10 cellular contexts compared by ENCODE assay signal in the genomic region with DNA sequence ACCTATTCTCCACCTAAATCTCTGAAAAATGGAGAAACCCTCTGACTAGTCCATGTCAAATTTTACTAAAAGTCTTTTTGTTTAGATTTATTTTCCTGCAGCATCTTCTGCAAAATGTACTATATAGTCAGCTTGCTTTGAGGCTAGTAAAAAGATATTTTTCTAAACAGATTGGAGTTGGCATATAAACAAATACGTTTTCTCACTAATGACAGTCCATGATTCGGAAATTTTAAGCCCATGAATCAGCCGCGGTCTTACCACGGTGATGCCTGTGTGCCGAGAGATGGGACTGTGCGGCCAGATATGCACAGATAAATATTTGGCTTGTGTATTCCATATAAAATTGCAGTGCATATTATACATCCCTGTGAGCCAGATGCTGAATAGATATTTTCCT. TPM values are rescaled to one million over a fixed set of nuclear protein-coding genes. Genes with fewer than 3 reads are reported as not detected.
DNase-seq lines count a peak whose midpoint lies in the region; ATAC-seq and TF ChIP-seq lines count a peak whose summit lies in the region.
"Had no signal": no experiment of that assay in that cellular context is flagged by ENCODE, and none has a peak within 500 bp of the region (broad histone marks: within the 10 kb centered on the region; RNA-seq: fewer than 3 reads in every experiment).

No MANE protein-coding gene starts in this region.

- H3K4me3 Mint-ChIP-seq in naive thymus-derived CD4-positive, alpha-beta T cell: peak overlapping the region in 8 of 10 donors; percentile 15 to 91 (median 87)

- intact Hi-C loops in naive thymus-derived CD4-positive, alpha-beta T cell (cut with micrococcal nuclease): loop anchor here in 1 of 2 donors (2.0 to 5.0 kb wide), 3 partner anchors 234 to 1618 kb away; a partner anchor contains a TSS
- intact Hi-C loops in left lung (cut with DNase I): no loop called here

- no peak overlapping the region for H3K9ac ChIP-seq in HUES64 (ENCODE audit: low read depth, low read length)

- H3K36me3 ChIP-seq in HUES64 (ENCODE audit: insufficient read depth, low read length) (no peaks in the 10 kb centered on the region), left lung (no peaks in the 10 kb centered on the region)
- no peaks in the 10 kb centered on the region for H3K36me3 ChIP-seq in naive thymus-derived CD4-positive, alpha-beta T cell (ENCODE audit: control insufficient read depth in 2 of 3, insufficient read depth in 3 of 3, low read length in 3 of 3)

- peaks cover 99% of the 10 kb centered on the region for H3K27me3 ChIP-seq in HUES64 (ENCODE audit: insufficient read depth, low read length)
- peaks cover 12 to 28% of the 10 kb centered on the region in 2 donors for H3K27me3 ChIP-seq in naive thymus-derived CD4-positive, alpha-beta T cell (ENCODE audit: control insufficient read depth in 2 of 2, insufficient read depth in 2 of 2, low read length in 2 of 2)
- peaks cover 75 to 100% of the 10 kb centered on the region in 2 donors for H3K27me3 ChIP-seq in left lung

- H3K4me3 ChIP-seq in HUES64 (ENCODE audit: low read length) (peak overlapping the region; percentile 42; the same call in 1 of the 2 replicates), cardiac fibroblast (replicated peaks in 1 of 2; ENCODE audit: low read depth in 2 of 2, low read length in 2 of 2) (peak overlapping the region; percentile 56 to 66), left lung (peak overlapping the region in 1 of 2 donors; percentile 41)
- H3K4me3 ChIP-seq in naive thymus-derived CD4-positive, alpha-beta T cell (ENCODE audit: low read length): no peak overlapping the region

- WGBS in HUES64: 4% methylated on average over 7 of the region's 7 CpGs

- H3K9me3 Mint-ChIP-seq in naive thymus-derived CD4-positive, alpha-beta T cell: peaks cover 0 to 5% (median 0%) of the 10 kb centered on the region in 11 donors

- CTCF ChIA-PET in naive thymus-derived CD4-positive, alpha-beta T cell (lab: Charles Lee): interaction anchor here (0.7 kb wide), 2 partner anchors 582 to 1113 kb away, joined by 3 read pairs; no protein-coding TSS in a partner anchor

- DNase-seq in AG20443 (ENCODE audit: low spot score) (peak; percentile 54), cardiac fibroblast (ENCODE audit: low read depth in 2 of 2) (peak; percentile 58 to 79), DMS153 (lab: John Stamatoyannopoulos, UW) (no peak), left lung (no peak), HUDEP-2 (lab: John Stamatoyannopoulos, UW; ENCODE audit: unreplicated experiment in 76 of 76) (no peak)
- DNase-seq in naive thymus-derived CD4-positive, alpha-beta T cell: no peak
- no peak for DNase-seq in stimulated activated CD4-positive, alpha-beta T cell treated with anti-CD3 and anti-CD28 coated beads, Interleukin-15, amount 100 ng/mL, for 24 hours
- DNase-seq: activated CD4-positive, alpha-beta T cell treated with anti-CD3 and anti-CD28 coated beads for 4 hours; NCI-H2081 treated with DMSO at 0.1 percent for 48 hours had no signal

- H3K9me3 ChIP-seq in HUES64 (ENCODE audit: insufficient read depth, low read depth, low read length) (no peaks in the 10 kb centered on the region), left lung (no peaks in the 10 kb centered on the region)
- H3K9me3 ChIP-seq in naive thymus-derived CD4-positive, alpha-beta T cell (ENCODE audit: control insufficient read depth in 2 of 3, low read length in 3 of 3): no peaks in the 10 kb centered on the region

- H3K4me1 ChIP-seq in HUES64 (ENCODE audit: insufficient read depth, low read length) (0 out of 2 replicates have a peak, but pooled peaks cover 2% of the 10 kb centered on the region), left lung (peaks cover 8 to 54% of the 10 kb centered on the region in 2 donors)
- peaks cover 0 to 6% of the 10 kb centered on the region in 2 donors for H3K4me1 ChIP-seq in naive thymus-derived CD4-positive, alpha-beta T cell (ENCODE audit: control insufficient read depth in 2 of 2, insufficient read depth in 2 of 2, low read length in 2 of 2)

- no peak for ATAC-seq in naive thymus-derived CD4-positive, alpha-beta T cell
- ATAC-seq in left lung: no peak

- TF ChIP-seq CTCF in cardiac fibroblast (IDR thresholded peaks at IDR 0.05; ENCODE audit: low read depth, low read length): no peak
- no peak for TF ChIP-seq CTCF in left lung (IDR thresholded peaks at IDR 0.05)

- H3K27ac Mint-ChIP-seq in naive thymus-derived CD4-positive, alpha-beta T cell: no peak overlapping the region

- peaks cover 52 to 66% (median 55%) of the 10 kb centered on the region in 5 donors for H3K27me3 Mint-ChIP-seq in naive thymus-derived CD4-positive, alpha-beta T cell

- POLR2A ChIA-PET in naive thymus-derived CD4-positive, alpha-beta T cell (lab: Charles Lee): no interaction called here

- H3K27ac ChIP-seq in HUES64 (ENCODE audit: low read depth, low read length) (no peak overlapping the region), left lung (no peak overlapping the region)
- no peak overlapping the region for H3K27ac ChIP-seq in naive thymus-derived CD4-positive, alpha-beta T cell (ENCODE audit: low read depth, low read length)

- no peaks in the 10 kb centered on the region for H3K36me3 Mint-ChIP-seq in naive thymus-derived CD4-positive, alpha-beta T cell

- H3K4me1 Mint-ChIP-seq in naive thymus-derived CD4-positive, alpha-beta T cell: peaks cover 18 to 38% (median 28%) of the 10 kb centered on the region in 7 donors

RNA-seq across cellular contexts. Expression of a gene that starts 3.2 kb away (rescaled TPM):
- 2.2 TPM for polyA plus RNA-seq in HUES64 (2013, experiment 1 of 2)
- 3.5 TPM for polyA plus RNA-seq in HUES64 (2013, experiment 2 of 2)
- not detected for total RNA-seq in naive thymus-derived CD4-positive, alpha-beta T cell
- not detected for polyA plus RNA-seq in naive thymus-derived CD4-positive, alpha-beta T cell
- total RNA-seq in left lung: 1 to 10 TPM; 1.8 to 3.4 TPM

Comparison
In these comparisons a context has a peak if more than half of its experiments do, and no peak if none do; other contexts are left out.
1. DNase-seq: peak in AG20443 (single experiment) and cardiac fibroblast (2 of 2); none in naive thymus-derived CD4-positive, alpha-beta T cell (0 of 9), stimulated activated CD4-positive, alpha-beta T cell treated with anti-CD3 and anti-CD28 coated beads, Interleukin-15, amount 100 ng/mL, for 24 hours (single experiment), DMS153 (single experiment), left lung (0 of 2) and HUDEP-2 (0 of 76).